In the genomic region with DNA sequence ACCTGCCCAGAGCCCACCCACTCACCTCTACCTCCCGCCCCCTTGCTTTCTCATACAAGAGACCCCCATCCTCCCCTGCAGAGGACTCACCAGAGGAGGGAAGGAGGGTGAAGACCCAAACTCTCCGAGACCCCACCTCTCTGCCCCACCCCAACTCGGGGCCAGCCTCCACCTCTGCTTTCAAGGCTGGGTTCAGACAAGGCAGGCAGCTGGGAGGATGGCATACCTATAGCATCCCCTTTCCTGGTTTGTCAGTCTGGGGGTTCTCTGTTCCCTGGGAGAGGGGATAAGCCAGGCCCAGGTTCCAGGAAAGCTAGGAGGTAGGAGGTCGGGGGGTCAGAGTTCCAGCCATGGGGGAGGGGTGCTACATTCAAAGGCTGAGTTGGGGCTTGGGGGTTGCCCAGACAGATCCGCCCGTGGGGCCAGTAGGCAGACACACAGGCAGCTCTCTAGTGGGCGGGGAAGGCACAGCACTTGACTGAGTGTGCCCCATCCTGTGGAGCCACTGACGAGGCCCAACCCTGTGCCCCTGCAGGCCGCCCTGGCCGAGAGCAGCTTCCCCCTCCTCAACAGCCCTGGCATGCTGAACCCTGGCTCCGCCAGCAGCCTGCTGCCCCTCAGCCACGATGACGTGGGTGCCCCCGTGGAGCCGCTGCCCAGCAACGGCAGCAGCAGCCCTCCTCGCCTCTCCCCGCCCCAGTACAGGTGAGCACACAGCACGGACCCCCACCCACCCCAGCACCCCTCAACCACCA, we compare ENCODE assay signal across 2 cellular contexts.
TF ChIP-seq lines count a peak whose summit lies in the region.

No MANE protein-coding gene starts in this region.

TF ChIP-seq in HEK293, 187 proteins besides CTCF, POLR2A, EP300 and RAD21:
- TF ChIP-seq GLIS2 (tag by site-specific recombination; IDR thresholded peaks at IDR 0.05) (peak; percentile 25; the same call in 1 of the 2 replicates), KLF1 (tag by site-specific recombination; IDR thresholded peaks at IDR 0.05) (peak; percentile 41), EGR2 (tag by site-specific recombination; IDR thresholded peaks at IDR 0.05; ENCODE audit: low read depth) (no peak), ZFHX2 (tag by site-specific recombination; conservative IDR thresholded peaks at IDR 0.05) (0 out of 2 replicates have a peak, but pooled peaks have one; percentile 14)

TF ChIP-seq in H1, 55 proteins besides CTCF, POLR2A, EP300 and RAD21:
- TF ChIP-seq SUZ12 (IDR thresholded peaks at IDR 0.05; ENCODE audit: low read length) (no peak), RBBP5 (IDR thresholded peaks at IDR 0.05; ENCODE audit: borderline replicate concordance, low read depth, low read length) (no peak)
TF ChIP-seq in H1: peak in this region for 0.
